19 cellular contexts compared by ENCODE assay signal in the genomic region with DNA sequence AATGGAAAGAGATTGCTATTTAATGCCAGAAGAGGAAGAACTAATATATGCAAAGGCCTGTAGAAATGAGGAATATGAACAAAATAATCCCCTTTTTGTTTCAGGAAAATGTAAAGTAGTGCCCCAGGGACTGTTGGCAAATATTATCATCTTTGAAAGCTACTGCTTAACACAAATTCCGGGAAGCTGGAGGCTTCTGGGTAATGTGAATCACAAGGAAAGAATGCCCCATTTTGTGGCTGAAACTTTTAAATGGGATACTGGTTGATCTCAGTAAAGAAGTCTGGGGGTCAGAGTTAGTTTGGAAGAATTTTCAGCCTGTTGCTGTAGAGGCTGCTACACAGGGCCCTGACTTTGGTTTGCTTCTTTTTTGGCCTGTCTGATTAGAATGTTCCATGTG.
DNase-seq lines count a peak whose midpoint lies in the region; TF ChIP-seq lines count a peak whose summit lies in the region.
"Had no signal": no experiment of that assay in that cellular context is flagged by ENCODE, and none has a peak within 500 bp of the region (broad histone marks: within the 10 kb centered on the region; RNA-seq: fewer than 3 reads in every experiment).

No MANE protein-coding gene starts in this region.

- H3K27ac ChIP-seq in esophagus squamous epithelium = no peak overlapping the region
- H3K27ac ChIP-seq: VCaP had no signal

- intact Hi-C loops in esophagus squamous epithelium (cut with DNase I) = no loop called here

- no peak for TF ChIP-seq POLR2A in esophagus squamous epithelium (IDR thresholded peaks at IDR 0.05)

- no peaks in the 10 kb centered on the region for H3K27me3 ChIP-seq in esophagus squamous epithelium
- H3K27me3 ChIP-seq in MG63 = no peaks in the 10 kb centered on the region

- H3K4me1 ChIP-seq in esophagus squamous epithelium = no peaks in the 10 kb centered on the region

- no peaks in the 10 kb centered on the region for H3K9me3 ChIP-seq in esophagus squamous epithelium
- H3K9me3 ChIP-seq in MG63 = 0 out of 2 replicates have a peak, but pooled peaks cover 2% of the 10 kb centered on the region

- no peak for TF ChIP-seq CTCF in cardiac fibroblast (IDR thresholded peaks at IDR 0.05; ENCODE audit: low read depth, low read length)
- no peak for TF ChIP-seq CTCF in esophagus squamous epithelium (IDR thresholded peaks at IDR 0.05)

- DNase-seq in AG08396 (ENCODE audit: low spot score) (peak; percentile 33), HS-27A (ENCODE audit: low read depth) (peak; percentile 24), cardiac fibroblast (ENCODE audit: low read depth in 2 of 2) (peak; percentile 66 to 72), myocyte (ENCODE audit: low read depth) (peak; percentile 28), esophagus squamous epithelium (lab: John Stamatoyannopoulos, UW) (no peak), MG63 (no peak), islet precursor cell (no peak)
- DNase-seq in stimulated activated CD4-positive, alpha-beta T cell treated with anti-CD3 and anti-CD28 coated beads, Interleukin-2, amount 100 ng/mL, for 24 hours = no peak
- DNase-seq: activated CD8-positive, alpha-beta T cell treated with anti-CD3 and anti-CD28 coated beads, Interleukin-2, amount 10 ng/mL, durations not matched to agents 7 days and 5 days; activated naive CD8-positive, alpha-beta T cell treated with anti-CD3 and anti-CD28 coated beads for 36 hours; activated T-cell treated with anti-CD3 and anti-CD28 coated beads, Interleukin-2, amount 50 U/mL, for 72 hours; AML-193; caudate nucleus; effector CD8-positive, alpha-beta T cell; KG1; NCI-H1105; NCI-H774; nephron progenitor cell had no signal

- no peaks in the 10 kb centered on the region for H3K36me3 ChIP-seq in esophagus squamous epithelium
- H3K36me3 ChIP-seq in MG63 = no peaks in the 10 kb centered on the region

- 44 to 52% methylated on average over 1 of the region's 1 CpG for WGBS in esophagus squamous epithelium, 2 donors

- H3K4me3 ChIP-seq in cardiac fibroblast (replicated peaks in 1 of 2; ENCODE audit: low read depth in 2 of 2, low read length in 2 of 2) = no peak overlapping the region
- H3K4me3 ChIP-seq in esophagus squamous epithelium = no peak overlapping the region
- no peak overlapping the region for H3K4me3 ChIP-seq in MG63

Comparison
In these comparisons a context has a peak if more than half of its experiments do, and no peak if none do; other contexts are left out.
1. DNase-seq: peak in AG08396 (single experiment), HS-27A (single experiment), cardiac fibroblast (2 of 2) and myocyte (single experiment); none in stimulated activated CD4-positive, alpha-beta T cell treated with anti-CD3 and anti-CD28 coated beads, Interleukin-2, amount 100 ng/mL, for 24 hours (0 of 2), esophagus squamous epithelium (single experiment), MG63 (single experiment) and islet precursor cell (single experiment).